ENCODE assay signal across 20 cellular contexts in the genomic region with DNA sequence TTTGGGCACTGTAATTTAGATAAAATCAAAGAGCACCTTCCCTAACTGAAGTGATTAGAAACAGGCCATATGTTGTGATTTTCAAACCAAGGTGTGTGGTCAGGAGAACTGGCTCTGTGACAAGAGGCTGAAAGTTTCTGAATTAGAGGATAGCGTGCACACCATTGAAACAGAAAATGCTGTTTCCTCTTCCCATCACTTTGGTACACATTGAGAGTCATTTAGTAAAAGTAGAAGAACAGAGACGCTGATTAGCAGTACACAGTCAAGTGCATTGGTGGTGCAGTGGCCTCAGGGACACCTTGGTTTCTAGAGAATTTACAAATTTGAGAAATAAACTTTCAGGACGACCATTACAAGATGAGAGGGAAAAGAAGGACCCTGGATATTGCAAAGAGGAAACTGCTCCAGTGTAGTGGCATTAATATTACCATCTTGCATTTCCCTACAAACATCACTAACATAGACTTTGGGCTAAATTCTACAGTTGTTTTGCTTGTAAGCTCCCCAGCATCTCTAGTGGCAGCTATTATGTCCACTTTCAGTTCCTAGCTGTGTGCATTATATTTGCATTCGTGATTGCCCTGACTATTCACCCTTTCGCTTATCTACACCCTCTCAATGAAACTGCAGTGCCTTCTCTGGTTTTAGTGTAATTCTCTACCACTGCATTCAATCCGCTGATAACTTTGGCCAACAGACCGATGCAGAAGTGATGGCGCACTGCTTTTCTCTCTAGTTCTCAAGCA.
A peak's percentile ranks its signal among the peaks of the same experiment; 100 is the strongest.
DNase-seq lines count a peak whose midpoint lies in the region; ATAC-seq and TF ChIP-seq lines count a peak whose summit lies in the region.
"Had no signal": no experiment of that assay in that cellular context is flagged by ENCODE, and none has a peak within 500 bp of the region (broad histone marks: within the 10 kb centered on the region; RNA-seq: fewer than 3 reads in every experiment).

No MANE protein-coding gene starts in this region.

- H3K27ac ChIP-seq in colonic mucosa = no peak overlapping the region

- H3K9ac ChIP-seq in colonic mucosa (ENCODE audit: low read depth in 2 of 2, low read length in 2 of 2) = no peak overlapping the region

- no peaks in the 10 kb centered on the region for H3K4me1 Mint-ChIP-seq in progenitor cell of endocrine pancreas (ENCODE audit: low read depth)
- H3K4me1 Mint-ChIP-seq: B cell, H9 had no signal

- intact Hi-C loops in left colon (cut with DNase I, micrococcal nuclease) = no loop called here
- intact Hi-C loops in colonic mucosa (cut with DNase I) = no loop called here

- ATAC-seq in GM18498 (IDR thresholded peaks at IDR 0.05; ENCODE audit: unreplicated experiment) = peak; percentile 79
- ATAC-seq in GM19463 (IDR thresholded peaks at IDR 0.05; ENCODE audit: unreplicated experiment) = peak; percentile 63
- ATAC-seq in HG02840 (IDR thresholded peaks at IDR 0.05; ENCODE audit: low FRiP score, unreplicated experiment) = peak; percentile 58
- ATAC-seq in left colon = no peak
- no peak for ATAC-seq in GM21528 (IDR thresholded peaks at IDR 0.05; ENCODE audit: low FRiP score, unreplicated experiment)

- H3K9me3 Mint-ChIP-seq in progenitor cell of endocrine pancreas (ENCODE audit: low read depth) = no peaks in the 10 kb centered on the region

- no peaks in the 10 kb centered on the region for H3K4me1 ChIP-seq in colonic mucosa

- no peak overlapping the region for H3K4me3 ChIP-seq in colonic mucosa

- H3K36me3 ChIP-seq in colonic mucosa = no peaks in the 10 kb centered on the region

- H3K4me3 Mint-ChIP-seq in progenitor cell of endocrine pancreas (ENCODE audit: low read depth) = no peak overlapping the region
- H3K4me3 Mint-ChIP-seq: B cell; CD4-positive, alpha-beta T cell; H9; T-helper 2 cell treated with Interferon-gamma antibody and Interleukin-4, amounts not matched to agents 5 μg/mL and 100 μg/mL, for 36 hours had no signal

- no peaks in the 10 kb centered on the region for H3K27me3 Mint-ChIP-seq in progenitor cell of endocrine pancreas
- H3K27me3 Mint-ChIP-seq: B cell; CD4-positive, alpha-beta T cell had no signal

- no peaks in the 10 kb centered on the region for H3K36me3 Mint-ChIP-seq in progenitor cell of endocrine pancreas (ENCODE audit: insufficient read depth)

- no peak for TF ChIP-seq CTCF in progenitor cell of endocrine pancreas (IDR thresholded peaks at IDR 0.05; ENCODE audit: unreplicated experiment)
- no peak for TF ChIP-seq CTCF in colonic mucosa (IDR thresholded peaks at IDR 0.05)

- H3K27me3 ChIP-seq in colonic mucosa = no peaks in the 10 kb centered on the region

- DNase-seq in SK-N-DZ (ENCODE audit: low spot score) (peak; percentile 7), left colon (no peak), progenitor cell of endocrine pancreas (ENCODE audit: low spot score, unreplicated experiment) (no peak), colonic mucosa (no peak)
- DNase-seq: Calu3; CD4-positive, alpha-beta T cell; DND-41; GDM1; H9; Karpas-422; NCI-H1930; NCI-H2171; RPMI8226; SW 1271 had no signal

- H3K9me3 ChIP-seq in colonic mucosa = no peaks in the 10 kb centered on the region

- H3K27ac Mint-ChIP-seq in progenitor cell of endocrine pancreas = no peak overlapping the region
- H3K27ac Mint-ChIP-seq: B cell; CD4-positive, alpha-beta T cell; H9; T-helper 2 cell treated with Interferon-gamma antibody and Interleukin-4, amounts not matched to agents 5 μg/mL and 100 μg/mL, for 36 hours had no signal

Comparison
In these comparisons a context has a peak if more than half of its experiments do, and no peak if none do; other contexts are left out.
1. ATAC-seq: peak in GM18498 (single experiment), GM19463 (single experiment) and HG02840 (single experiment); none in left colon (single experiment) and GM21528 (single experiment).